In the genomic region with DNA sequence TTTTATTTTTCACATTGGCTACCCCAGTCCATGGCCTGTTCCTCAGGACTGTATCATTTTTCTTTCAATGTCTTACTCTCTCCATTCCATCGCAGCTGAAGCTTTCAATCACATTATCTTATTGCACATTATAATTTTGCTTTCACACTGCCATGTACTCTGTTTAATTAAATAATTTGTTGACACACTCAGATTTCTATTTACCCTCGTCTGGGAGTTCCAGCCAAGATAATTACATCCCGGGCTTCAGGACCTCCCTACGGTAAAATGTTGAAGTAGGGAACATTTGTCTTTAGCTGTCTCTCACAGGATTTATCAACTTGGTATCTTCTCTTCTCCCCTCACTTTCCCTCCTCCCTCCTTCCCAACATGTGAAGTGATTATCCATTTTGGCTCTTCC, we compare ENCODE assay signal across 21 cellular contexts.
"Had no signal": no experiment of that assay in that cellular context is flagged by ENCODE, and none has a peak within 500 bp of the region (broad histone marks: within the 10 kb centered on the region; RNA-seq: fewer than 3 reads in every experiment).

No MANE protein-coding gene starts in this region.

- H3K4me1 ChIP-seq: psoas muscle, spleen, tibial artery, upper lobe of left lung, uterus had no signal

- H3K27me3 ChIP-seq: foreskin keratinocyte, neutrophil, tibial artery, upper lobe of left lung, uterus had no signal

- FAIRE-seq: keratinocyte had no signal

- H3K27ac ChIP-seq: foreskin keratinocyte, neutrophil, psoas muscle, spleen, tibial artery, upper lobe of left lung, uterus had no signal

- H3K4me3 ChIP-seq: lung, psoas muscle, spleen, tibial artery, upper lobe of left lung, uterus had no signal

- ATAC-seq: effector memory CD8-positive, alpha-beta T cell; foreskin keratinocyte; left colon; left ventricle myocardium superior; psoas muscle; sciatic nerve; stimulated activated memory B cell treated with anti-CD40 and anti-IgM and Interleukin-4, amounts not matched to agents 10 μg/mL and 1 μg/mL and 100 μg/mL, for 72 hours had no signal

- H3K36me3 ChIP-seq: neutrophil, spleen, tibial artery, upper lobe of left lung, uterus had no signal

- DNase-seq: effector memory CD8-positive, alpha-beta T cell; foreskin keratinocyte; immature natural killer cell; left colon; left ventricle myocardium superior; mesenchymal stem cell; naive B cell; psoas muscle; retina; spleen; stimulated activated CD4-positive, alpha-beta T cell treated with anti-CD3 and anti-CD28 coated beads, Interleukin-15, amount 100 ng/mL, for 24 hours; stimulated activated CD4-positive, alpha-beta T cell treated with anti-CD3 and anti-CD28 coated beads, Interleukin-1b, Interleukin-23, amount 100 ng/mL, for 48 hours; stimulated activated CD4-positive, alpha-beta T cell treated with anti-CD3 and anti-CD28 coated beads, Interleukin-4, amount 100 ng/mL, for 24 hours; tibial artery; upper lobe of left lung; uterus had no signal
